Comparison of ENCODE assay signal across 25 cellular contexts in the genomic region with DNA sequence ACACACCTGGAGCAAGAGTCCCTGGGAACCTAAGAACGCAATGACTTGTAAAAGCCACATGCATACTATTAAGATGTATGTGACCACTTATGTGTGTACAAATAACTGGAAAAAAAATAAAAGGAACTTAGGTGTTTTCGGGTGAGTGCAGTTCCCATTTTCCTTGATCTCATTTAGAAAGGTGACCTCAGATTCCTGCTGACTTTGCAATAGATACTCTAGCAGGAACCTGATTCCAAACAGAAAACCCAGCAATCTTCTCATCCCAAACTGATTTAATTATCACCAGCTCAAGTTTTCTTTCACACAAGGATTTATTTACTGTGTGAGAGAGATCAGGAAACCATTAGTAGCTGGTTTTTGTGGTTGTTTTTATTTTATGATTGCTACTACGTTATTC. TPM values are rescaled to one million over a fixed set of nuclear protein-coding genes. Genes with fewer than 3 reads are reported as not detected.
"Had no signal": no experiment of that assay in that cellular context is flagged by ENCODE, and none has a peak within 500 bp of the region (broad histone marks: within the 10 kb centered on the region; RNA-seq: fewer than 3 reads in every experiment).

No MANE protein-coding gene starts in this region.

- H2AFZ ChIP-seq: hepatocyte had no signal

- H3K27me3 ChIP-seq: colonic mucosa, dorsolateral prefrontal cortex, esophagus muscularis mucosa, foreskin keratinocyte, gastroesophageal sphincter, heart left ventricle, hepatocyte, left lung had no signal

- H3K27me3 Mint-ChIP-seq: naive thymus-derived CD4-positive, alpha-beta T cell had no signal

- H3K36me3 Mint-ChIP-seq: natural killer cell had no signal

- H3K4me3 Mint-ChIP-seq: immature natural killer cell; naive thymus-derived CD4-positive, alpha-beta T cell; natural killer cell had no signal

- H3K79me2 ChIP-seq: hepatocyte had no signal

- H3K27ac ChIP-seq: colonic mucosa, dorsolateral prefrontal cortex, esophagus muscularis mucosa, foreskin keratinocyte, gastroesophageal sphincter, heart left ventricle, hepatocyte, left lung, lower lobe of right lung had no signal

- H3K9me3 ChIP-seq: colonic mucosa, left lung, lower lobe of right lung had no signal

- H3K27ac Mint-ChIP-seq: immature natural killer cell; naive thymus-derived CD4-positive, alpha-beta T cell; natural killer cell had no signal

- ATAC-seq: foreskin keratinocyte; gastroesophageal sphincter; heart left ventricle; left colon; left lung; left ventricle myocardium superior; lower lobe of right lung; naive thymus-derived CD4-positive, alpha-beta T cell; natural killer cell had no signal

- FAIRE-seq: endothelial cell of umbilical vein, frontal cortex, kidney had no signal

- H3K4me2 ChIP-seq: hepatocyte had no signal

- H3K36me3 ChIP-seq: colonic mucosa, heart left ventricle had no signal

- H3K4me1 Mint-ChIP-seq: naive thymus-derived CD4-positive, alpha-beta T cell had no signal

- H3K4me1 ChIP-seq: colonic mucosa, esophagus muscularis mucosa, foreskin keratinocyte, gastroesophageal sphincter, heart left ventricle, left lung, lower lobe of right lung had no signal

- DNase-seq: colonic mucosa; dermis blood vessel endothelial cell; dorsolateral prefrontal cortex; effector CD4-positive, alpha-beta T cell; effector memory CD4-positive, alpha-beta T cell; foreskin keratinocyte; heart left ventricle; hypothalamus; immature natural killer cell; islet precursor cell; kidney; kidney glomerular epithelial cell; left colon; left lung; left ventricle myocardium superior; lower lobe of right lung; mesendoderm; midbrain; naive thymus-derived CD4-positive, alpha-beta T cell; natural killer cell had no signal

- H3K4me3 ChIP-seq: colonic mucosa, dorsolateral prefrontal cortex, esophagus muscularis mucosa, gastroesophageal sphincter, heart left ventricle, hepatocyte, left lung, lower lobe of right lung had no signal

RNA-seq across cellular contexts. Expression of gene LRGUK, which starts 56.5 kb away (rescaled TPM):
- polyA plus RNA-seq: hepatocyte, immature natural killer cell had no signal
